In genomic region chr18:55907352-55908045, GRCh38 we compare ENCODE assay signal across 14 cellular contexts.
DNase-seq lines count a peak whose midpoint lies in the region; ATAC-seq and TF ChIP-seq lines count a peak whose summit lies in the region.
"Had no signal": no experiment of that assay in that cellular context is flagged by ENCODE, and none has a peak within 500 bp of the region (broad histone marks: within the 10 kb centered on the region; RNA-seq: fewer than 3 reads in every experiment).

No MANE protein-coding gene starts in this region.

- no peak for TF ChIP-seq EP300 in tibial nerve (IDR thresholded peaks at IDR 0.05)

- 12 to 17% methylated on average over 6 of the region's 6 CpGs for WGBS in tibial nerve, 2 donors

- no peaks in the 10 kb centered on the region for H3K36me3 Mint-ChIP-seq in chondrocyte (ENCODE audit: low read depth)
- no peaks in the 10 kb centered on the region for H3K36me3 Mint-ChIP-seq in memory B cell
- no peaks in the 10 kb centered on the region for H3K36me3 Mint-ChIP-seq in endothelial cell (ENCODE audit: low read depth, unreplicated experiment)
- H3K36me3 Mint-ChIP-seq: activated naive CD8-positive, alpha-beta T cell treated with anti-CD3 and anti-CD28 coated beads for 36 hours had no signal

- TF ChIP-seq CTCF in chondrocyte (IDR thresholded peaks at IDR 0.05) (no peak), tibial nerve (IDR thresholded peaks at IDR 0.05) (no peak), endothelial cell (IDR thresholded peaks at IDR 0.05; ENCODE audit: unreplicated experiment) (no peak)

- H3K9me3 ChIP-seq in stomach smooth muscle (ENCODE audit: control insufficient read depth in 2 of 2, low read length in 2 of 2) (no peaks in the 10 kb centered on the region), tibial nerve (no peaks in the 10 kb centered on the region)
- H3K9me3 ChIP-seq: thyroid gland had no signal

- peaks cover 7% of the 10 kb centered on the region for H3K9me3 Mint-ChIP-seq in chondrocyte (ENCODE audit: low read depth)
- H3K9me3 Mint-ChIP-seq in memory B cell, result peaks cover 3% of the 10 kb centered on the region
- no peaks in the 10 kb centered on the region for H3K9me3 Mint-ChIP-seq in endothelial cell (ENCODE audit: unreplicated experiment)
- H3K9me3 Mint-ChIP-seq: activated naive CD8-positive, alpha-beta T cell treated with anti-CD3 and anti-CD28 coated beads for 36 hours had no signal

- H3K4me1 ChIP-seq in stomach smooth muscle (ENCODE audit: control insufficient read depth, insufficient read depth, low read length) (no peaks in the 10 kb centered on the region), tibial nerve (peaks cover 0 to 17% (median 4%) of the 10 kb centered on the region in 4 donors)
- H3K4me1 ChIP-seq: thyroid gland had no signal

- H3K27ac Mint-ChIP-seq in chondrocyte (ENCODE audit: unreplicated experiment) (peak overlapping the region; percentile 79), memory B cell (peak overlapping the region; percentile 73), endothelial cell (ENCODE audit: unreplicated experiment) (no peak overlapping the region)
- H3K27ac Mint-ChIP-seq: activated naive CD8-positive, alpha-beta T cell treated with anti-CD3 and anti-CD28 coated beads for 36 hours had no signal

- H3K27me3 ChIP-seq in stomach smooth muscle (ENCODE audit: control insufficient read depth in 1 of 2, insufficient read depth in 2 of 2, low read length in 2 of 2) (no peaks in the 10 kb centered on the region), tibial nerve (no peaks in the 10 kb centered on the region)
- H3K27me3 ChIP-seq: thyroid gland had no signal

- no peaks in the 10 kb centered on the region for H3K27me3 Mint-ChIP-seq in chondrocyte (ENCODE audit: low read depth)
- peaks cover 3% of the 10 kb centered on the region for H3K27me3 Mint-ChIP-seq in memory B cell
- H3K27me3 Mint-ChIP-seq in endothelial cell (ENCODE audit: unreplicated experiment), result no peaks in the 10 kb centered on the region
- H3K27me3 Mint-ChIP-seq: activated naive CD8-positive, alpha-beta T cell treated with anti-CD3 and anti-CD28 coated beads for 36 hours had no signal

- TF ChIP-seq POLR2A in tibial nerve (IDR thresholded peaks at IDR 0.05), result no peak

- H3K36me3 ChIP-seq in stomach smooth muscle (ENCODE audit: control insufficient read depth in 2 of 2, insufficient read depth in 2 of 2, low read length in 2 of 2) (no peaks in the 10 kb centered on the region), tibial nerve (no peaks in the 10 kb centered on the region)
- H3K36me3 ChIP-seq: thyroid gland had no signal

- no peak overlapping the region for H3K27ac ChIP-seq in stomach smooth muscle (ENCODE audit: low read length)
- H3K27ac ChIP-seq in tibial nerve, result peak overlapping the region in 1 of 4 donors; percentile 47
- H3K27ac ChIP-seq: thyroid gland had no signal

- H3K4me3 Mint-ChIP-seq in chondrocyte (ENCODE audit: unreplicated experiment) (peak overlapping the region; percentile 34), memory B cell (peak overlapping the region; percentile 80), endothelial cell (ENCODE audit: unreplicated experiment) (no peak overlapping the region)
- H3K4me3 Mint-ChIP-seq: activated naive CD8-positive, alpha-beta T cell treated with anti-CD3 and anti-CD28 coated beads for 36 hours had no signal

- H3K9ac ChIP-seq in stomach smooth muscle (ENCODE audit: low read length in 2 of 2), result no peak overlapping the region

- H3K4me3 ChIP-seq in stomach smooth muscle (ENCODE audit: low read length in 2 of 2) (peak overlapping the region; percentile 15 to 40), tibial nerve (peak overlapping the region in 1 of 4 donors; percentile 7)
- H3K4me3 ChIP-seq: thyroid gland had no signal

- DNase-seq in LHCN-M2 (ENCODE audit: low read depth), result peak; percentile 36
- no peak for DNase-seq in chondrocyte (ENCODE audit: low spot score)
- no peak for DNase-seq in memory B cell (ENCODE audit: low spot score in 2 of 2)
- no peak for DNase-seq in tibial nerve (ENCODE audit: low spot score in 2 of 2)
- no peak for DNase-seq in endothelial cell (ENCODE audit: low spot score)
- DNase-seq: activated naive CD8-positive, alpha-beta T cell treated with anti-CD3 and anti-CD28 coated beads for 36 hours; H7; NCI-H510A treated with DMSO at 0.1 percent for 48 hours; posterior cingulate gyrus; T-helper 1 cell had no signal

- ATAC-seq in memory B cell (ENCODE audit: low read depth) (peak; percentile 50), HG02840 (IDR thresholded peaks at IDR 0.05; ENCODE audit: low FRiP score, unreplicated experiment) (no peak), HG03378 (IDR thresholded peaks at IDR 0.05; ENCODE audit: unreplicated experiment) (no peak)

- H3K4me1 Mint-ChIP-seq in chondrocyte (ENCODE audit: low read depth) (peaks cover 31% of the 10 kb centered on the region), memory B cell (peaks cover 18% of the 10 kb centered on the region), endothelial cell (ENCODE audit: unreplicated experiment) (no peaks in the 10 kb centered on the region)
